ENCODE assay signal across 1 cellular context in genomic region chr3:171828852-171829770, GRCh38.
TF ChIP-seq lines count a peak whose summit lies in the region.

No MANE protein-coding gene starts in this region.

TF ChIP-seq in GM12878, 131 proteins besides CTCF, POLR2A, EP300 and RAD21:
- TF ChIP-seq ELK1 (IDR thresholded peaks at IDR 0.05; ENCODE audit: low read depth, low read length), result no peak
- TF ChIP-seq PKNOX1 (IDR thresholded peaks at IDR 0.05), result peak; percentile 62
- no peak for TF ChIP-seq ASH2L (IDR thresholded peaks at IDR 0.05; ENCODE audit: borderline replicate concordance, low read depth)
- TF ChIP-seq RELA (IDR thresholded peaks at IDR 0.05; ENCODE audit: borderline replicate concordance, partially characterized antibody), result no peak
